ENCODE assay signal across 24 cellular contexts in the genomic region with DNA sequence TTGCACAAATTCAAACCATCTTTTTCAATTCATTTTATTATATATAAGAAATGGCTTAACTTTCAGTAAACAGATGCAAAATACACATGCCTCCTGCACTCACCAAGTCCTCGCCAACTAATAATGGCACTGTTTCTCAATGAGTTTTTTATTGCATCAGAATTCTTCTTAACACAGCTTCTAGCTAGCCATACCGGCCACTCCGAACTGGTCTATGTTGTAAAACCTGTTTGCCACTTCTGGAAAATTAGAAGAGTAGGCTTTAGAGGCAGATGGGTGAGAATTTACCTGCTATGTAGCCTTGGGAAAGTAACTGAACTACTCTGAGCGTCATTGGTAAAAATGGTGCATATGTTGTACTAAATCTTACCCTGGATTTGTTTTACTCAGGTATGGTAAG.
"Had no signal": no experiment of that assay in that cellular context is flagged by ENCODE, and none has a peak within 500 bp of the region (broad histone marks: within the 10 kb centered on the region; RNA-seq: fewer than 3 reads in every experiment).

No MANE protein-coding gene starts in this region.

- H3K4me3 ChIP-seq: ascending aorta, colonic mucosa, sigmoid colon, smooth muscle cell, stomach, transverse colon had no signal

- H3K4me1 ChIP-seq: ascending aorta, colonic mucosa, stomach, transverse colon had no signal

- ATAC-seq: activated CD4-positive, alpha-beta T cell treated with anti-CD3 and anti-CD28 coated beads for 36 hours; activated naive CD4-positive, alpha-beta T cell treated with anti-CD3 and anti-CD28 coated beads, Interleukin-2, amount 50 U/mL, for 72 hours; activated T-helper 17 cell treated with anti-CD3 and anti-CD28 coated beads, Interleukin-2, amount 50 U/mL, for 72 hours; foreskin keratinocyte; natural killer cell treated with Interleukin-12 subunit alpha and Interleukin-12 subunit beta and Interleukin-15 and Interleukin-18, amount 100 ng/mL, for 72 hours; stimulated activated memory B cell treated with anti-CD40 and anti-IgM and Interleukin-4, amounts not matched to agents 10 μg/mL and 1 μg/mL and 100 μg/mL, for 72 hours had no signal

- H3K36me3 ChIP-seq: ascending aorta, brain microvascular endothelial cell, colonic mucosa, sigmoid colon, stomach, transverse colon had no signal

- H3K9me3 ChIP-seq: ascending aorta, colonic mucosa, sigmoid colon, stomach, transverse colon had no signal

- FAIRE-seq: kidney had no signal

- H3K27me3 ChIP-seq: ascending aorta, brain microvascular endothelial cell, colonic mucosa, foreskin keratinocyte, sigmoid colon, stomach had no signal

- H3K27ac ChIP-seq: ascending aorta, brain microvascular endothelial cell, colonic mucosa, foreskin keratinocyte, stomach, transverse colon had no signal

- DNase-seq: activated B cell treated with CpG ODN at 0.5 μM for 24 hours; activated CD4-positive, alpha-beta T cell treated with anti-CD3 and anti-CD28 coated beads for 36 hours; activated CD4-positive, alpha-beta T cell treated with anti-CD3 and anti-CD28 coated beads, Interleukin-2, amount 50 U/mL, for 4 hours; activated CD8-positive, alpha-beta memory T cell treated with anti-CD3 and anti-CD28 coated beads for 24 hours; activated CD8-positive, alpha-beta memory T cell treated with anti-CD3 and anti-CD28 coated beads, Interleukin-2, amount 50 U/mL, for 4 hours; activated T-cell treated with anti-CD3 and anti-CD28 coated beads, Interleukin-2, amount 50 U/mL, for 24 hours; brain microvascular endothelial cell; colonic mucosa; endodermal cell; erythroblast; foreskin keratinocyte; kidney; midbrain; retina; sigmoid colon; stimulated activated CD4-positive, alpha-beta T cell treated with anti-CD3 and anti-CD28 coated beads, Interleukin-15, amount 100 ng/mL, for 24 hours; stomach; transverse colon had no signal
